8 cellular contexts compared by ENCODE assay signal in genomic region chr17:2138318-2138717, GRCh38.
DNase-seq lines count a peak whose midpoint lies in the region; ATAC-seq and TF ChIP-seq lines count a peak whose summit lies in the region.

No MANE protein-coding gene starts in this region.

- H3K27ac ChIP-seq in brain microvascular endothelial cell = peak overlapping the region; percentile 87
- H3K27ac ChIP-seq in gastrocnemius medialis = peak overlapping the region in 3 of 4 donors; percentile 32 to 64 (median 48)

- TF ChIP-seq CTCF in CD14-positive monocyte (IDR thresholded peaks at IDR 0.05) (no peak), brain microvascular endothelial cell (IDR thresholded peaks at IDR 0.05; ENCODE audit: low read depth, low read length, missing control alignments) (no peak), gastrocnemius medialis (IDR thresholded peaks at IDR 0.05 in 4 of 5, conservative IDR thresholded peaks at IDR 0.05 in 1 of 5) (no peak)

- no peaks in the 10 kb centered on the region for H3K27me3 ChIP-seq in brain microvascular endothelial cell (replicated peaks)
- H3K27me3 ChIP-seq in gastrocnemius medialis = no peaks in the 10 kb centered on the region

- H3K4me3 Mint-ChIP-seq in CD14-positive monocyte = peak overlapping the region in 1 of 2 donors; percentile 23

- H3K4me1 ChIP-seq in gastrocnemius medialis = peaks cover 21 to 42% of the 10 kb centered on the region in 2 donors

- peaks cover 25% of the 10 kb centered on the region for H3K4me1 Mint-ChIP-seq in CD14-positive monocyte

- no peaks in the 10 kb centered on the region for H3K27me3 Mint-ChIP-seq in CD14-positive monocyte (ENCODE audit: low read depth in 3 of 3)

- TF ChIP-seq POLR2A in GM18951 (IDR thresholded peaks at IDR 0.05; ENCODE audit: extremely low read depth, insufficient read depth, insufficient read length) = peak; percentile 36
- no peak for TF ChIP-seq POLR2A in gastrocnemius medialis (IDR thresholded peaks at IDR 0.05)

- H3K27ac Mint-ChIP-seq in CD14-positive monocyte = peak overlapping the region; percentile 8 to 89 (median 71)

- in situ Hi-C loops in GM18951 (cut with MboI; ENCODE audit: low sequenced_read_pairs, unreplicated experiment) = no loop called here
- in situ Hi-C loops in KBM-7 (cut with MboI; ENCODE audit: low pct_unique_long_range_greater_than_20kb, low sequenced_read_pairs) = no loop called here
- in situ Hi-C loops in brain microvascular endothelial cell (cut with HindIII; ENCODE audit: low pct_ligation_motif_present, low sequenced_read_pairs) = no loop called here
- in situ Hi-C loops in gastrocnemius medialis (cut with MboI; ENCODE audit: low sequenced_read_pairs in 4 of 4) = no loop called here

- DNase-seq in CD14-positive monocyte (ENCODE audit: low spot score) (peak; percentile 52), KBM-7 (peak; percentile 73), brain microvascular endothelial cell (no peak), gastrocnemius medialis (no peak), HuH-7 (ENCODE audit: low spot score) (no peak)
- no peak for DNase-seq in stimulated activated CD4-positive, alpha-beta T cell treated with anti-CD3 and anti-CD28 coated beads, Interleukin-4, amount 100 ng/mL, for 24 hours

- no peak overlapping the region for H3K4me3 ChIP-seq in brain microvascular endothelial cell (ENCODE audit: low read depth, low read length)
- no peak overlapping the region for H3K4me3 ChIP-seq in gastrocnemius medialis

- H3K9me3 Mint-ChIP-seq in CD14-positive monocyte = peaks cover 0 to 2% (median 0%) of the 10 kb centered on the region in 7 donors

- no peaks in the 10 kb centered on the region for H3K36me3 ChIP-seq in brain microvascular endothelial cell (replicated peaks)
- no peaks in the 10 kb centered on the region for H3K36me3 ChIP-seq in gastrocnemius medialis

- H3K36me3 Mint-ChIP-seq in CD14-positive monocyte = peaks cover 4 to 5% of the 10 kb centered on the region in 2 donors

- H3K9me3 ChIP-seq in gastrocnemius medialis = no peaks in the 10 kb centered on the region

- intact Hi-C loops in CD14-positive monocyte (cut with micrococcal nuclease) = loop anchor here in 1 of 2 donors (5.0 kb wide), 1 partner anchor 66 kb away; no protein-coding TSS in a partner anchor
- intact Hi-C loops in gastrocnemius medialis (cut with DNase I; ENCODE audit: low total_unique reads) = no loop called here

- ATAC-seq in gastrocnemius medialis (peak; percentile 50 to 51), GM19023 (IDR thresholded peaks at IDR 0.05; ENCODE audit: unreplicated experiment) (no peak)

Comparison
In these comparisons a context has a peak if more than half of its experiments do, and no peak if none do; other contexts are left out.
1. DNase-seq: peak in CD14-positive monocyte (single experiment) and KBM-7 (single experiment); none in brain microvascular endothelial cell (single experiment), gastrocnemius medialis (0 of 2), HuH-7 (single experiment) and stimulated activated CD4-positive, alpha-beta T cell treated with anti-CD3 and anti-CD28 coated beads, Interleukin-4, amount 100 ng/mL, for 24 hours (single experiment).